In the genomic region with DNA sequence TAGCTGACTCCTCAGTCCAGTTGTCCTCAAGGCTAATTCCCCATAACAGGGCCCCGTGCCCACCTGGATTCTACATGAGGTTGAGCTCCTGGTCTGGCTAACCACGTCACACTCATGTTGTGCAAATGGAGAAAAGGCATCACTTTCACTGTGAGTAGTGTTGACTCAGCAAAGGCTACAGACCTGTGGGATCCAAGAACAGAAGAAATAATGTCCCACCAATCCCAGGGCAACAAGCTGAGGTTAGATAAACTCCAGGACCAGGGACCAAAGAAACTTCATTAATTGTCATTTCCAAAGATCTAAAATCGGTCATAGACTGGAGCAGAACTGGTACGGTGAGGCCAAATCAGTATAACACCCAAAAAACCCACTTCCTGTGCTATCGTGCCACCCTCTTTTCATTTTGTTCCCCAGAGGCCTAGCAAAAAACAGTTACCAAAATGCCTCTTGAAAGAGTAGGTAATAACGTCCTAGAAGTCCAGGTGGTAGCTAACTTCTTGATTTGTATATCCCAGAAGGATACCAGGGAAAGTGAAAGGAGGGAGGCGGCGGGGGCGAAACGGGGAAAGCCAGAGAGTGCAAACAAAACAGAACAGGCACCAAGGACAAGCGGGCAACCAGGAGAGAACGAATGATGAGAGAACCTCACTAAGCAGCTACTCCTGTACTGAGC, we compare ENCODE assay signal across 8 cellular contexts. TPM values are rescaled to one million over a fixed set of nuclear protein-coding genes. Genes with fewer than 3 reads are reported as not detected.
DNase-seq lines count a peak whose midpoint lies in the region; ATAC-seq and TF ChIP-seq lines count a peak whose summit lies in the region.

No MANE protein-coding gene starts in this region.

- peak; percentile 19 for ATAC-seq in HG02798 (IDR thresholded peaks at IDR 0.05; ENCODE audit: poor library complexity, unreplicated experiment)

- no peak for TF ChIP-seq POLR2A in esophagus squamous epithelium (IDR thresholded peaks at IDR 0.05)

- no peaks in the 10 kb centered on the region for H3K9me3 ChIP-seq in esophagus squamous epithelium

- no peak for TF ChIP-seq CTCF in esophagus squamous epithelium (IDR thresholded peaks at IDR 0.05)

- H3K4me1 ChIP-seq in esophagus squamous epithelium: peaks cover 15 to 55% (median 15%) of the 10 kb centered on the region in 3 donors

- DNase-seq in activated CD4-positive, alpha-beta T cell treated with anti-CD3 and anti-CD28 coated beads, Interleukin-2, amount 50 U/mL, for 24 hours (ENCODE audit: low read depth in 1 of 2, low spot score in 1 of 2): peak; percentile 44 to 66
- no peak for DNase-seq in esophagus squamous epithelium (lab: John Stamatoyannopoulos, UW)
- DNase-seq in stimulated activated CD4-positive, alpha-beta T cell treated with anti-CD3 and anti-CD28 coated beads, TNF-alpha, amount 100 ng/mL, for 48 hours (ENCODE audit: low read depth in 3 of 3): peak in 2 of 3 donors; percentile 37 to 49
- no peak for DNase-seq in iPS-NIHi7 (ENCODE audit: extremely low spot score)
- DNase-seq in HT-29 (ENCODE audit: low spot score): no peak
- no peak for DNase-seq in NCI-H446 (lab: John Stamatoyannopoulos, UW)
- no peak for DNase-seq in caudate nucleus (lab: John Stamatoyannopoulos, UW)

- intact Hi-C loops in esophagus squamous epithelium (cut with DNase I): no loop called here

- H3K27me3 ChIP-seq in esophagus squamous epithelium: no peaks in the 10 kb centered on the region

- H3K27ac ChIP-seq in esophagus squamous epithelium (peak overlapping the region in 3 of 4 donors; percentile 91 to 99 (median 97)), caudate nucleus (ENCODE audit: low read depth, low read length) (no peak overlapping the region)

- peaks cover 10 to 47% (median 22%) of the 10 kb centered on the region in 3 donors for H3K36me3 ChIP-seq in esophagus squamous epithelium

- WGBS in esophagus squamous epithelium, 2 donors: 42 to 53% methylated on average over 10 to 11 of the region's 12 CpGs

- peak overlapping the region in 3 of 4 donors; percentile 84 to 93 (median 89) for H3K4me3 ChIP-seq in esophagus squamous epithelium

RNA-seq across cellular contexts. Expression of a gene that starts 1.4 kb away (rescaled TPM):
- 10 to 100 TPM; 28.7 to 53.3 (median 45.0) TPM for total RNA-seq in esophagus squamous epithelium
- total RNA-seq in HT-29 (2014; rRNA removed; shearing (Covaris generic)): 81.7 and 85.4 TPM in 2 replicates

RNA-seq across cellular contexts. Expression of a gene that starts 2.0 kb away (rescaled TPM):
- total RNA-seq in esophagus squamous epithelium: 10 to 100 TPM in 1 of 4 donors, 1 to 10 TPM in 3; 5.0 to 10.5 (median 5.6) TPM
- total RNA-seq in HT-29 (2014; rRNA removed; shearing (Covaris generic)): 10.8 and 11.5 TPM in 2 replicates

RNA-seq across cellular contexts. Expression of a gene that starts 31.3 kb away (rescaled TPM):
- 1,000 to 10,000 TPM in 1 of 4 donors, 100 to 1,000 TPM in 2, 10 to 100 TPM in 1; 64.8 to 1,356 (median 373) TPM for total RNA-seq in esophagus squamous epithelium
- 11.3 and 14.7 TPM in 2 replicates for total RNA-seq in HT-29 (2014; rRNA removed; shearing (Covaris generic))

RNA-seq across cellular contexts. Expression of a gene that starts 51.9 kb away (rescaled TPM):
- 10 to 100 TPM in 2 of 4 donors, 1 to 10 TPM in 2; 6.9 to 20.0 (median 9.4) TPM for total RNA-seq in esophagus squamous epithelium
- total RNA-seq in HT-29 (2014; rRNA removed; shearing (Covaris generic)): 29.5 and 44.1 TPM in 2 replicates

Comparison
In these comparisons a context has a peak if more than half of its experiments do, and no peak if none do; other contexts are left out.
1. DNase-seq: peak in activated CD4-positive, alpha-beta T cell treated with anti-CD3 and anti-CD28 coated beads, Interleukin-2, amount 50 U/mL, for 24 hours (2 of 2) and stimulated activated CD4-positive, alpha-beta T cell treated with anti-CD3 and anti-CD28 coated beads, TNF-alpha, amount 100 ng/mL, for 48 hours (2 of 3); none in esophagus squamous epithelium (single experiment), iPS-NIHi7 (single experiment), HT-29 (single experiment), NCI-H446 (0 of 2) and caudate nucleus (0 of 61).